In genomic region chr2:27891063-27891819, GRCh38 we compare ENCODE assay signal across 8 cellular contexts. TPM values are rescaled to one million over a fixed set of nuclear protein-coding genes. Genes with fewer than 3 reads are reported as not detected.
DNase-seq lines count a peak whose midpoint lies in the region; ATAC-seq and TF ChIP-seq lines count a peak whose summit lies in the region.

No MANE protein-coding gene starts in this region.

- peaks cover 19% of the 10 kb centered on the region for H3K36me3 ChIP-seq in DOHH2 (ENCODE audit: control insufficient read depth, low read length)
- H3K36me3 ChIP-seq in mammary epithelial cell (ENCODE audit: insufficient read depth, low read length), result no peaks in the 10 kb centered on the region

- H3K27me3 ChIP-seq in DOHH2 (ENCODE audit: control insufficient read depth, low read length) (no peaks in the 10 kb centered on the region), mammary epithelial cell (ENCODE audit: insufficient read depth, low read length) (no peaks in the 10 kb centered on the region)

- intact Hi-C loops in activated B cell treated with CpG ODN at 0.5 μM for 24 hours (cut with micrococcal nuclease), result loop anchor here (2.0 to 10.0 kb wide), 7 partner anchors 402 to 1856 kb away; partner anchors contain the start of genes ADGRF3, AGBL5, EIF2B4 and IFT172
- intact Hi-C loops in mammary epithelial cell (cut with micrococcal nuclease), result loop anchor here (1.0 to 5.0 kb wide), 8 partner anchors 41 to 561 kb away; partner anchors contain the start of gene FOSL2

- H3F3A ChIP-seq in DOHH2 (ENCODE audit: control insufficient read depth, insufficient read depth), result peaks cover 5% of the 10 kb centered on the region; the same call in 1 of the 2 replicates

- ATAC-seq in activated B cell treated with CpG ODN at 0.5 μM for 24 hours (ENCODE audit: low read depth) (peak; percentile 37), GM19328 (IDR thresholded peaks at IDR 0.05; ENCODE audit: unreplicated experiment) (no peak)

- DNase-seq in HEK293T (ENCODE audit: extremely low spot score) (peak; percentile 49), NCI-H1930 (lab: John Stamatoyannopoulos, UW) (peak; percentile 10 to 51), activated B cell treated with CpG ODN at 0.5 μM for 24 hours (peak; percentile 80), mammary epithelial cell (peak; percentile 60), inferior parietal cortex (ENCODE audit: extremely low spot score) (peak; percentile 60)
- DNase-seq in stimulated activated CD4-positive, alpha-beta T cell treated with anti-CD3 and anti-CD28 coated beads, Interleukin-12 subunit alpha, Interleukin-12 subunit beta, amount 100 ng/mL, for 48 hours (ENCODE audit: low read depth in 2 of 3, low spot score in 1 of 3), result peak; percentile 74 to 83 (median 80)

- H3K9me2 ChIP-seq in DOHH2 (replicated peaks; ENCODE audit: control insufficient read depth, low read length), result no peaks in the 10 kb centered on the region

- H3K9me3 ChIP-seq in DOHH2 (ENCODE audit: control insufficient read depth, insufficient read depth, low read length) (no peaks in the 10 kb centered on the region), mammary epithelial cell (replicated peaks; ENCODE audit: insufficient read depth, low read length) (no peaks in the 10 kb centered on the region)

- TF ChIP-seq CTCF in DOHH2 (IDR thresholded peaks at IDR 0.05; ENCODE audit: low read depth, low read length, poor library complexity, severe bottlenecking), result no peak
- no peak for TF ChIP-seq CTCF in activated B cell treated with CpG ODN at 0.5 μM for 24 hours (IDR thresholded peaks at IDR 0.05)
- TF ChIP-seq CTCF in mammary epithelial cell (conservative IDR thresholded peaks at IDR 0.05 in 1 of 2, IDR thresholded peaks at IDR 0.05 in 1 of 2; ENCODE audit: extremely low read depth in 1 of 2, insufficient read depth in 1 of 2, low read depth in 1 of 2, low read length in 2 of 2), result no peak

- peak overlapping the region; percentile 89 for H3K9ac ChIP-seq in mammary epithelial cell (ENCODE audit: insufficient read depth, low read length)

- dilution Hi-C loops in mammary epithelial cell (cut with HindIII; ENCODE audit: low sequenced_read_pairs), result no loop called here

- in situ Hi-C loops in mammary epithelial cell (cut with MboI; ENCODE audit: low sequenced_read_pairs in 2 of 2), result no loop called here

- CTCF ChIA-PET in HEK293T (lab: Yijun Ruan, JAX) (no interaction called here), activated B cell treated with CpG ODN at 0.5 μM for 24 hours (lab: Charles Lee) (no interaction called here), mammary epithelial cell (lab: Charles Lee; ENCODE audit: low non-redundant PET) (no interaction called here)

- H4K20me1 ChIP-seq in DOHH2 (ENCODE audit: control insufficient read depth, insufficient read depth, low read depth, low read length) (no peaks in the 10 kb centered on the region), mammary epithelial cell (ENCODE audit: insufficient read depth, low read length) (no peaks in the 10 kb centered on the region)

- peaks cover 31% of the 10 kb centered on the region for H3K36me3 Mint-ChIP-seq in activated B cell treated with CpG ODN at 0.5 μM for 24 hours (ENCODE audit: low read depth)

- H3K4me2 ChIP-seq in DOHH2 (ENCODE audit: low read length) (peak overlapping the region; percentile 81), mammary epithelial cell (ENCODE audit: insufficient read depth, low read depth, low read length) (peak overlapping the region; percentile 91)

- H3K4me1 ChIP-seq in DOHH2 (ENCODE audit: control insufficient read depth, low read length), result peaks cover 53% of the 10 kb centered on the region
- H3K4me1 ChIP-seq in mammary epithelial cell (ENCODE audit: insufficient read depth, low read length), result peaks cover 12% of the 10 kb centered on the region

- H3K27ac Mint-ChIP-seq in activated B cell treated with CpG ODN at 0.5 μM for 24 hours, result peak overlapping the region; percentile 99

- H2AFZ ChIP-seq in mammary epithelial cell (ENCODE audit: low read depth, low read length), result peak overlapping the region; percentile 90

- peaks cover 2% of the 10 kb centered on the region for H3K27me3 Mint-ChIP-seq in activated B cell treated with CpG ODN at 0.5 μM for 24 hours

- peaks cover 76% of the 10 kb centered on the region for H3K4me1 Mint-ChIP-seq in activated B cell treated with CpG ODN at 0.5 μM for 24 hours

- no TSS peak for BruUV-seq in mammary epithelial cell (replicated peaks; lab: Mats Ljungman, UMichigan)

- H3K4me3 ChIP-seq in DOHH2 (ENCODE audit: low read length), result peak overlapping the region; percentile 93
- peak overlapping the region; percentile 60 to 76 (median 74) for H3K4me3 ChIP-seq in mammary epithelial cell (replicated peaks in 1 of 3; ENCODE audit: insufficient read depth in 1 of 3, low read depth in 2 of 3, low read length in 3 of 3)

- no peaks in the 10 kb centered on the region for H3K9me3 Mint-ChIP-seq in activated B cell treated with CpG ODN at 0.5 μM for 24 hours

- H3K4me3 Mint-ChIP-seq in activated B cell treated with CpG ODN at 0.5 μM for 24 hours, result peak overlapping the region; percentile 99

- POLR2A ChIA-PET in HEK293T (lab: Yijun Ruan, JAX), result interaction anchor here (1.5 kb wide), 1 partner anchor 92 kb away, joined by 5 read pairs; no protein-coding TSS in a partner anchor
- POLR2A ChIA-PET in activated B cell treated with CpG ODN at 0.5 μM for 24 hours (lab: Charles Lee), result interaction anchor here (0.7 to 2.1 kb wide), 9 partner anchors 13 to 979 kb away, joined by 3 to 14 read pairs (median 3); partner anchors contain the start of genes CCDC121, GPN1, MRPL33 and TRMT61B

- H3K79me2 ChIP-seq in DOHH2 (ENCODE audit: control insufficient read depth, low read length), result peaks cover 29% of the 10 kb centered on the region
- peaks cover 15% of the 10 kb centered on the region for H3K79me2 ChIP-seq in mammary epithelial cell (ENCODE audit: insufficient read depth, low read length)

- H3K27ac ChIP-seq in DOHH2 (ENCODE audit: low read depth, low read length) (peak overlapping the region; percentile 79), mammary epithelial cell (ENCODE audit: insufficient read depth, low read depth, low read length) (peak overlapping the region; percentile 90)

- WGBS in mammary epithelial cell (ENCODE audit: low coverage, missing lambda C conversion rate), result 13% methylated on average over 19 of the region's 21 CpGs

TF ChIP-seq in HEK293T, 16 proteins besides CTCF, POLR2A, EP300 and RAD21:
- peak; percentile 59; the same call in 1 of the 2 replicates for TF ChIP-seq CTBP1 (IDR thresholded peaks at IDR 0.05; ENCODE audit: borderline replicate concordance)
- peak; percentile 89 for TF ChIP-seq L3MBTL2 (conservative IDR thresholded peaks at IDR 0.05)
- no peak for TF ChIP-seq FOXA1 (IDR thresholded peaks at IDR 0.05)
- TF ChIP-seq TARDBP (IDR thresholded peaks at IDR 0.05), result peak; percentile 87
TF ChIP-seq in HEK293T: peak in this region for 3.

RNA-seq across cellular contexts. Expression of gene BABAM2, which starts 0.7 kb away (rescaled TPM):
- 51.9 and 55.6 TPM in 2 replicates for total RNA-seq in activated B cell treated with CpG ODN at 0.5 μM for 24 hours
- 10 to 100 TPM; 27.9 to 35.0 TPM for total RNA-seq in mammary epithelial cell
- 21.8 TPM for polyA plus RNA-seq in mammary epithelial cell
- polyA minus RNA-seq in mammary epithelial cell, result 31.3 TPM

RNA-seq across cellular contexts. Expression of gene RBKS, which starts 1.1 kb away (rescaled TPM):
- total RNA-seq in activated B cell treated with CpG ODN at 0.5 μM for 24 hours (2.5 and 3.1 TPM in 2 replicates), mammary epithelial cell (1 to 10 TPM; 1.1 to 3.8 TPM)
- 1.9 TPM for polyA plus RNA-seq in mammary epithelial cell
- not detected for polyA minus RNA-seq in mammary epithelial cell
